ENCODE assay signal across 19 cellular contexts in the genomic region with DNA sequence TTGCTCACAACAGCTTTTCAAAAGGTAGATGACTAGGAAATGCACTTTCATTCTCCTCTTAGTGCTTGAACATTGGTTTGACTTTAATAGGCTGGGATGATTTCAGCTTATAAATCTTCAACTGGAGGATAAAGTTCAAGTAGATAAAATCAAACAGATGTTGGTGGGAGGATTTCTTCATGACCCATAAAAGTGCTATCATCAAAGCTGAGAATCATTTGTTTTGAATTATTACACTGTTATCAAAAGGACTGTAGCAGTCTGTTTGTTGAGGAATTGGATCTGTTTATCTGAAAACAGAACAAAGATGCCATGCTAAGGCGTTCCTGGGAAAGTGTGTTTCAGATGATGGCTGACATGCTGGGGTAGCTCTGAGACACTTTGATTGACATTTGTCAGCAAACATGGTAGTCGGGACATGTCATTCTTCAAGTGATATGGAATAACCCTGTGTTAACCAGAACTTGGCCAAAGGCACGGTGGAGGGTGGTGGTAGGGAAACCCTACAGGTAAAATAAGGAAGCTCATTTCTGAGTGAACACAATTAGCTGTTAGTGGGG.
"Had no signal": no experiment of that assay in that cellular context is flagged by ENCODE, and none has a peak within 500 bp of the region (broad histone marks: within the 10 kb centered on the region; RNA-seq: fewer than 3 reads in every experiment).

No MANE protein-coding gene starts in this region.

- H3K4me3 Mint-ChIP-seq: activated CD8-positive, alpha-beta memory T cell treated with anti-CD3 and anti-CD28 coated beads, Interleukin-2, amount 10 ng/mL, durations not matched to agents 7 days and 5 days; activated naive CD4-positive, alpha-beta T cell treated with anti-CD3 and anti-CD28 coated beads, Interleukin-2, amount 10 ng/mL, durations not matched to agents 7 days and 5 days; activated T-cell treated with anti-CD3 and anti-CD28 coated beads, Interleukin-2, amount 50 U/mL, for 24 hours; effector memory CD8-positive, alpha-beta T cell; memory B cell; natural killer cell; stimulated activated naive CD8-positive, alpha-beta T cell treated with anti-CD3 and anti-CD28 coated beads, Interleukin-15, amount 100 ng/mL, for 72 hours had no signal

- DNase-seq: activated CD4-positive, alpha-beta T cell treated with anti-CD3 and anti-CD28 coated beads, Interleukin-2, amount 50 U/mL, for 48 hours; activated CD4-positive, CD25-positive, alpha-beta regulatory T cell treated with anti-CD3 and anti-CD28 coated beads, Interleukin-2, amount 50 U/mL, for 72 hours; activated CD8-positive, alpha-beta memory T cell treated with anti-CD3 and anti-CD28 coated beads, Interleukin-2, amount 10 ng/mL, durations not matched to agents 7 days and 5 days; activated naive CD4-positive, alpha-beta T cell treated with anti-CD3 and anti-CD28 coated beads, Interleukin-2, amount 10 ng/mL, durations not matched to agents 7 days and 5 days; activated T-cell treated with anti-CD3 and anti-CD28 coated beads, Interleukin-2, amount 50 U/mL, for 24 hours; dermis blood vessel endothelial cell; effector memory CD8-positive, alpha-beta T cell; hippocampal formation; left ventricle myocardium inferior; natural killer cell; right cardiac atrium; stimulated activated naive CD8-positive, alpha-beta T cell treated with anti-CD3 and anti-CD28 coated beads, Interleukin-15, amount 100 ng/mL, for 72 hours; T1000; testis; upper lobe of left lung had no signal

- H3K9me3 Mint-ChIP-seq: activated naive CD4-positive, alpha-beta T cell treated with anti-CD3 and anti-CD28 coated beads, Interleukin-2, amount 10 ng/mL, durations not matched to agents 7 days and 5 days; activated T-cell treated with anti-CD3 and anti-CD28 coated beads, Interleukin-2, amount 50 U/mL, for 24 hours; memory B cell had no signal

- H3K4me3 ChIP-seq: left ventricle myocardium inferior, testis, upper lobe of left lung had no signal

- H3K27ac Mint-ChIP-seq: activated CD8-positive, alpha-beta memory T cell treated with anti-CD3 and anti-CD28 coated beads, Interleukin-2, amount 10 ng/mL, durations not matched to agents 7 days and 5 days; activated naive CD4-positive, alpha-beta T cell treated with anti-CD3 and anti-CD28 coated beads, Interleukin-2, amount 10 ng/mL, durations not matched to agents 7 days and 5 days; activated T-cell treated with anti-CD3 and anti-CD28 coated beads, Interleukin-2, amount 50 U/mL, for 24 hours; effector memory CD8-positive, alpha-beta T cell; memory B cell; natural killer cell; stimulated activated naive CD8-positive, alpha-beta T cell treated with anti-CD3 and anti-CD28 coated beads, Interleukin-15, amount 100 ng/mL, for 72 hours had no signal

- H3K27me3 ChIP-seq: testis, upper lobe of left lung had no signal

- H3K4me1 ChIP-seq: left ventricle myocardium inferior, testis, upper lobe of left lung had no signal

- H3K9me3 ChIP-seq: left ventricle myocardium inferior, testis, upper lobe of left lung had no signal

- H3K36me3 ChIP-seq: left ventricle myocardium inferior, upper lobe of left lung had no signal

- H3K27ac ChIP-seq: left ventricle myocardium inferior, testis, upper lobe of left lung had no signal

- H3K4me1 Mint-ChIP-seq: activated CD8-positive, alpha-beta memory T cell treated with anti-CD3 and anti-CD28 coated beads, Interleukin-2, amount 10 ng/mL, durations not matched to agents 7 days and 5 days; activated naive CD4-positive, alpha-beta T cell treated with anti-CD3 and anti-CD28 coated beads, Interleukin-2, amount 10 ng/mL, durations not matched to agents 7 days and 5 days; memory B cell; natural killer cell; stimulated activated naive CD8-positive, alpha-beta T cell treated with anti-CD3 and anti-CD28 coated beads, Interleukin-15, amount 100 ng/mL, for 72 hours had no signal

- H3K27me3 Mint-ChIP-seq: activated CD8-positive, alpha-beta memory T cell treated with anti-CD3 and anti-CD28 coated beads, Interleukin-2, amount 10 ng/mL, durations not matched to agents 7 days and 5 days; activated naive CD4-positive, alpha-beta T cell treated with anti-CD3 and anti-CD28 coated beads, Interleukin-2, amount 10 ng/mL, durations not matched to agents 7 days and 5 days; activated T-cell treated with anti-CD3 and anti-CD28 coated beads, Interleukin-2, amount 50 U/mL, for 24 hours; effector memory CD8-positive, alpha-beta T cell; memory B cell; stimulated activated naive CD8-positive, alpha-beta T cell treated with anti-CD3 and anti-CD28 coated beads, Interleukin-15, amount 100 ng/mL, for 72 hours had no signal

- H3K36me3 Mint-ChIP-seq: activated CD8-positive, alpha-beta memory T cell treated with anti-CD3 and anti-CD28 coated beads, Interleukin-2, amount 10 ng/mL, durations not matched to agents 7 days and 5 days; activated naive CD4-positive, alpha-beta T cell treated with anti-CD3 and anti-CD28 coated beads, Interleukin-2, amount 10 ng/mL, durations not matched to agents 7 days and 5 days; memory B cell; natural killer cell had no signal

- ATAC-seq: activated CD8-positive, alpha-beta memory T cell treated with anti-CD3 and anti-CD28 coated beads, Interleukin-2, amount 10 ng/mL, durations not matched to agents 7 days and 5 days; effector memory CD8-positive, alpha-beta T cell; natural killer cell; right cardiac atrium; stimulated activated naive CD8-positive, alpha-beta T cell treated with anti-CD3 and anti-CD28 coated beads, Interleukin-15, amount 100 ng/mL, for 72 hours had no signal

- FAIRE-seq: astrocyte, bronchial epithelial cell, keratinocyte had no signal
